ENCODE assay signal across 15 cellular contexts in the genomic region with DNA sequence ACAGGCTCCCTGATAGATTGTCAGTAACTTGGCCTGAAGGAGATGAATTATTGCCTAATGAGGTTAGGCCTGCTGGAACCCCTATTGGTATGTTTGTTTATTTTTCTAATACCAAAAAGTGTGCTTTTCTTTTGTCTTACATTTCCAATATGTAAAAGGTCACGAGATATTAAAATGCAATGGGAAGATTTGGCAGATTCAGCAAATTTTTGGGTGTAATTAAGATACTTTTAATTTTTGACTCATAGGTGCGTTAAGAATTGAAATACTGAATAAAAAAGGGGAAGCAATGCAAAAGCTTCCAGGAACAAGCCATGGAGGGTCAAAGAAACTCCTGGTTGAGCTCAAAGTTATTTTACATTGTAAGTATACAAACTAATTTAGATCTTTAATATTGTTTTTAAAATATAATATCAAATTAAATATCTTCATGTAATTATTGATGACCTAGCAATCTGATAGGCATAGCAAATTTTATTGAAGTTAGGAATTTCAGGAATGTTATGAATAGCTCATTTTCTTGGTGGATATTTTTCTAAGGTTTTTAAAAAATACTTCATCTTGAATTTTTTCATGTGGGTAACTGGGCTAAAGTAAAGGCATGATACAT. TPM values are rescaled to one million over a fixed set of nuclear protein-coding genes. Genes with fewer than 3 reads are reported as not detected.
DNase-seq lines count a peak whose midpoint lies in the region; ATAC-seq and TF ChIP-seq lines count a peak whose summit lies in the region.
"Had no signal": no experiment of that assay in that cellular context is flagged by ENCODE, and none has a peak within 500 bp of the region (broad histone marks: within the 10 kb centered on the region; RNA-seq: fewer than 3 reads in every experiment).

No MANE protein-coding gene starts in this region.

- no peaks in the 10 kb centered on the region for H3K27me3 Mint-ChIP-seq in activated CD4-positive, alpha-beta memory T cell treated with anti-CD3 and anti-CD28 coated beads, Interleukin-2, amount 10 ng/mL, durations not matched to agents 7 days and 5 days
- H3K27me3 Mint-ChIP-seq in activated CD4-positive, alpha-beta memory T cell treated with anti-CD3 and anti-CD28 coated beads for 36 hours: no peaks in the 10 kb centered on the region
- H3K27me3 Mint-ChIP-seq in GM23338 (ENCODE audit: insufficient read depth, low read depth, poor library complexity): no peaks in the 10 kb centered on the region
- no peaks in the 10 kb centered on the region for H3K27me3 Mint-ChIP-seq in activated B cell treated with CpG ODN at 0.5 μM for 24 hours
- H3K27me3 Mint-ChIP-seq in type B pancreatic cell: no peaks in the 10 kb centered on the region
- H3K27me3 Mint-ChIP-seq in activated CD8-positive, alpha-beta memory T cell treated with anti-CD3 and anti-CD28 coated beads, Interleukin-2, amount 10 ng/mL, durations not matched to agents 7 days and 5 days: no peaks in the 10 kb centered on the region
- H3K27me3 Mint-ChIP-seq: CD8-positive, alpha-beta memory T cell had no signal

- H3K4me3 ChIP-seq in GM23338: no peak overlapping the region
- H3K4me3 ChIP-seq in neutrophil (ENCODE audit: low read depth in 1 of 2, low read length in 1 of 2): no peak overlapping the region
- H3K4me3 ChIP-seq: BLaER1 treated with 17β-estradiol and CSF1 and Interleukin-3, amounts not matched to agents 10 nM and 100 nM; HAP-1 had no signal

- peaks cover 21% of the 10 kb centered on the region for H3K4me1 Mint-ChIP-seq in activated CD4-positive, alpha-beta memory T cell treated with anti-CD3 and anti-CD28 coated beads, Interleukin-2, amount 10 ng/mL, durations not matched to agents 7 days and 5 days
- H3K4me1 Mint-ChIP-seq in activated CD4-positive, alpha-beta memory T cell treated with anti-CD3 and anti-CD28 coated beads for 36 hours (ENCODE audit: low read depth): peaks cover 28% of the 10 kb centered on the region
- H3K4me1 Mint-ChIP-seq in GM23338 (peaks cover 12% of the 10 kb centered on the region), activated B cell treated with CpG ODN at 0.5 μM for 24 hours (peaks cover 10% of the 10 kb centered on the region), type B pancreatic cell (ENCODE audit: unreplicated experiment) (no peaks in the 10 kb centered on the region)
- peaks cover 23% of the 10 kb centered on the region for H3K4me1 Mint-ChIP-seq in activated CD8-positive, alpha-beta memory T cell treated with anti-CD3 and anti-CD28 coated beads, Interleukin-2, amount 10 ng/mL, durations not matched to agents 7 days and 5 days

- H3K36me3 Mint-ChIP-seq in activated CD4-positive, alpha-beta memory T cell treated with anti-CD3 and anti-CD28 coated beads, Interleukin-2, amount 10 ng/mL, durations not matched to agents 7 days and 5 days (ENCODE audit: low read depth): peaks cover 75% of the 10 kb centered on the region
- H3K36me3 Mint-ChIP-seq in activated CD4-positive, alpha-beta memory T cell treated with anti-CD3 and anti-CD28 coated beads for 36 hours: peaks cover 61% of the 10 kb centered on the region
- peaks cover 39% of the 10 kb centered on the region for H3K36me3 Mint-ChIP-seq in GM23338 (ENCODE audit: low read depth)
- H3K36me3 Mint-ChIP-seq in activated B cell treated with CpG ODN at 0.5 μM for 24 hours (ENCODE audit: low read depth): peaks cover 83% of the 10 kb centered on the region
- H3K36me3 Mint-ChIP-seq in type B pancreatic cell: peaks cover 60% of the 10 kb centered on the region
- H3K36me3 Mint-ChIP-seq in activated CD8-positive, alpha-beta memory T cell treated with anti-CD3 and anti-CD28 coated beads, Interleukin-2, amount 10 ng/mL, durations not matched to agents 7 days and 5 days: peaks cover 73% of the 10 kb centered on the region

- intact Hi-C loops in activated CD4-positive, alpha-beta memory T cell treated with anti-CD3 and anti-CD28 coated beads for 36 hours (cut with micrococcal nuclease): no loop called here
- intact Hi-C loops in activated B cell treated with CpG ODN at 0.5 μM for 24 hours (cut with micrococcal nuclease): loop anchor here (2.0 kb wide), 1 partner anchor 137 kb away; a partner anchor contains a TSS

- TF ChIP-seq CTCF in GM23338 (conservative IDR thresholded peaks at IDR 0.05; ENCODE audit: low read depth in 2 of 2) (no peak), activated B cell treated with CpG ODN at 0.5 μM for 24 hours (IDR thresholded peaks at IDR 0.05) (no peak), neutrophil (IDR thresholded peaks at IDR 0.05) (no peak), type B pancreatic cell (conservative IDR thresholded peaks at IDR 0.05) (no peak)

- POLR2A ChIA-PET in activated CD4-positive, alpha-beta memory T cell treated with anti-CD3 and anti-CD28 coated beads, Interleukin-2, amount 10 ng/mL, durations not matched to agents 7 days and 5 days (lab: Charles Lee): interaction anchor here (1.0 to 1.8 kb wide), 3 partner anchors 25 to 118 kb away, joined by 3 to 6 read pairs (median 5); no protein-coding TSS in a partner anchor
- POLR2A ChIA-PET in activated CD4-positive, alpha-beta memory T cell treated with anti-CD3 and anti-CD28 coated beads for 36 hours (lab: Charles Lee): interaction anchor here (1.6 kb wide), 1 partner anchor 52 kb away, joined by 6 read pairs; a partner anchor contains a TSS
- POLR2A ChIA-PET in activated B cell treated with CpG ODN at 0.5 μM for 24 hours (lab: Charles Lee): no interaction called here

- CTCF ChIA-PET in activated CD4-positive, alpha-beta memory T cell treated with anti-CD3 and anti-CD28 coated beads, Interleukin-2, amount 10 ng/mL, durations not matched to agents 7 days and 5 days (lab: Charles Lee): interaction anchor here (0.9 to 1.1 kb wide), 2 partner anchors 23 to 58 kb away, joined by 3 to 4 read pairs; no protein-coding TSS in a partner anchor
- CTCF ChIA-PET in activated CD4-positive, alpha-beta memory T cell treated with anti-CD3 and anti-CD28 coated beads for 36 hours (lab: Charles Lee): no interaction called here
- CTCF ChIA-PET in activated B cell treated with CpG ODN at 0.5 μM for 24 hours (lab: Charles Lee): no interaction called here
- CTCF ChIA-PET in activated CD8-positive, alpha-beta memory T cell treated with anti-CD3 and anti-CD28 coated beads, Interleukin-2, amount 10 ng/mL, durations not matched to agents 7 days and 5 days (lab: Charles Lee): interaction anchor here (0.8 to 1.2 kb wide), 2 partner anchors 20 to 27 kb away, joined by 3 to 4 read pairs; no protein-coding TSS in a partner anchor

- H3K27ac Mint-ChIP-seq in activated CD4-positive, alpha-beta memory T cell treated with anti-CD3 and anti-CD28 coated beads, Interleukin-2, amount 10 ng/mL, durations not matched to agents 7 days and 5 days: peak overlapping the region; percentile 32
- no peak overlapping the region for H3K27ac Mint-ChIP-seq in activated CD4-positive, alpha-beta memory T cell treated with anti-CD3 and anti-CD28 coated beads for 36 hours
- H3K27ac Mint-ChIP-seq in GM23338 (no peak overlapping the region), activated B cell treated with CpG ODN at 0.5 μM for 24 hours (peak overlapping the region; percentile 73), type B pancreatic cell (no peak overlapping the region)
- no peak overlapping the region for H3K27ac Mint-ChIP-seq in activated CD8-positive, alpha-beta memory T cell treated with anti-CD3 and anti-CD28 coated beads, Interleukin-2, amount 10 ng/mL, durations not matched to agents 7 days and 5 days

- no peaks in the 10 kb centered on the region for H3K27me3 ChIP-seq in GM23338 (ENCODE audit: insufficient read depth)
- no peaks in the 10 kb centered on the region for H3K27me3 ChIP-seq in neutrophil
- H3K27me3 ChIP-seq: BLaER1 treated with 17β-estradiol and CSF1 and Interleukin-3, amounts not matched to agents 10 nM and 100 nM had no signal

- H3K79me2 ChIP-seq in GM23338 (replicated peaks; ENCODE audit: insufficient read depth): no peaks in the 10 kb centered on the region

- H3F3A ChIP-seq in GM23338 (replicated peaks; ENCODE audit: low read depth): no peaks in the 10 kb centered on the region

- 0 out of 2 replicates have a peak overlapping the region, but pooled peaks have one; percentile 15 for H3K27ac ChIP-seq in GM23338 (ENCODE audit: low read depth)
- peak overlapping the region; percentile 11 for H3K27ac ChIP-seq in neutrophil
- H3K27ac ChIP-seq: 22Rv1 had no signal

- peaks cover 6% of the 10 kb centered on the region for H3K9me3 ChIP-seq in neutrophil
- H3K9me3 ChIP-seq: BLaER1 treated with 17β-estradiol and CSF1 and Interleukin-3, amounts not matched to agents 10 nM and 100 nM; HAP-1 had no signal

- no peak overlapping the region for H3K4me3 Mint-ChIP-seq in activated CD4-positive, alpha-beta memory T cell treated with anti-CD3 and anti-CD28 coated beads, Interleukin-2, amount 10 ng/mL, durations not matched to agents 7 days and 5 days
- H3K4me3 Mint-ChIP-seq in activated CD4-positive, alpha-beta memory T cell treated with anti-CD3 and anti-CD28 coated beads for 36 hours: no peak overlapping the region
- H3K4me3 Mint-ChIP-seq in GM23338 (no peak overlapping the region), activated B cell treated with CpG ODN at 0.5 μM for 24 hours (no peak overlapping the region), type B pancreatic cell (no peak overlapping the region)
- no peak overlapping the region for H3K4me3 Mint-ChIP-seq in activated CD8-positive, alpha-beta memory T cell treated with anti-CD3 and anti-CD28 coated beads, Interleukin-2, amount 10 ng/mL, durations not matched to agents 7 days and 5 days
- H3K4me3 Mint-ChIP-seq: CD8-positive, alpha-beta memory T cell had no signal

- peaks cover 8% of the 10 kb centered on the region; the same call in 1 of the 2 replicates for H3K4me1 ChIP-seq in GM23338 (ENCODE audit: insufficient read depth)
- no peaks in the 10 kb centered on the region for H3K4me1 ChIP-seq in neutrophil (ENCODE audit: control insufficient read depth in 1 of 2, insufficient read depth in 1 of 2, low read depth in 1 of 2, low read length in 1 of 2)

- no peak for DNase-seq in activated CD4-positive, alpha-beta memory T cell treated with anti-CD3 and anti-CD28 coated beads, Interleukin-2, amount 10 ng/mL, durations not matched to agents 7 days and 5 days
- no peak for DNase-seq in activated CD4-positive, alpha-beta memory T cell treated with anti-CD3 and anti-CD28 coated beads for 36 hours
- DNase-seq in GM23338 (ENCODE audit: low spot score) (no peak), activated B cell treated with CpG ODN at 0.5 μM for 24 hours (no peak), type B pancreatic cell (ENCODE audit: extremely low spot score, unreplicated experiment) (no peak)
- no peak for DNase-seq in activated CD8-positive, alpha-beta memory T cell treated with anti-CD3 and anti-CD28 coated beads, Interleukin-2, amount 10 ng/mL, durations not matched to agents 7 days and 5 days
- DNase-seq: CD8-positive, alpha-beta memory T cell; NCI-H1436 treated with DMSO at 0.1 percent for 48 hours; NCI-H2081; NCI-H774 had no signal

- H3K9me2 ChIP-seq in GM23338 (ENCODE audit: insufficient read depth): no peaks in the 10 kb centered on the region

- ATAC-seq in GM23338 (no peak), activated B cell treated with CpG ODN at 0.5 μM for 24 hours (ENCODE audit: low read depth) (no peak), GM21526 (IDR thresholded peaks at IDR 0.05; ENCODE audit: low FRiP score, unreplicated experiment) (no peak)
- ATAC-seq in activated CD8-positive, alpha-beta memory T cell treated with anti-CD3 and anti-CD28 coated beads, Interleukin-2, amount 10 ng/mL, durations not matched to agents 7 days and 5 days: no peak

- H4K20me1 ChIP-seq in GM23338 (replicated peaks; ENCODE audit: insufficient read depth): no peaks in the 10 kb centered on the region

- H3K4me2 ChIP-seq in GM23338: no peak overlapping the region

- H3K36me3 ChIP-seq in GM23338 (ENCODE audit: insufficient read depth) (no peaks in the 10 kb centered on the region; the same call in 1 of the 2 replicates), neutrophil (peaks cover 99% of the 10 kb centered on the region)

- H3K9me3 Mint-ChIP-seq in activated CD4-positive, alpha-beta memory T cell treated with anti-CD3 and anti-CD28 coated beads, Interleukin-2, amount 10 ng/mL, durations not matched to agents 7 days and 5 days: no peaks in the 10 kb centered on the region
- no peaks in the 10 kb centered on the region for H3K9me3 Mint-ChIP-seq in activated CD4-positive, alpha-beta memory T cell treated with anti-CD3 and anti-CD28 coated beads for 36 hours
- no peaks in the 10 kb centered on the region for H3K9me3 Mint-ChIP-seq in GM23338
- H3K9me3 Mint-ChIP-seq in activated B cell treated with CpG ODN at 0.5 μM for 24 hours: no peaks in the 10 kb centered on the region
- no peaks in the 10 kb centered on the region for H3K9me3 Mint-ChIP-seq in type B pancreatic cell
- H3K9me3 Mint-ChIP-seq in activated CD8-positive, alpha-beta memory T cell treated with anti-CD3 and anti-CD28 coated beads, Interleukin-2, amount 10 ng/mL, durations not matched to agents 7 days and 5 days (ENCODE audit: low read depth): no peaks in the 10 kb centered on the region
- H3K9me3 Mint-ChIP-seq: CD8-positive, alpha-beta memory T cell had no signal

- H2AFZ ChIP-seq in GM23338: no peak overlapping the region

RNA-seq across cellular contexts. Expression of a gene that starts 52.1 kb away (rescaled TPM):
- 100 to 1,000 TPM; 162 TPM for total RNA-seq in activated CD4-positive, alpha-beta memory T cell treated with anti-CD3 and anti-CD28 coated beads, Interleukin-2, amount 10 ng/mL, durations not matched to agents 7 days and 5 days
- total RNA-seq in activated CD4-positive, alpha-beta memory T cell treated with anti-CD3 and anti-CD28 coated beads for 36 hours: 10 to 100 TPM; 86.0 to 94.5 TPM
- 37.9 and 39.0 TPM in 2 replicates for total RNA-seq in GM23338 (2014; rRNA removed; shearing (Covaris generic))
- polyA plus RNA-seq in GM23338 (2016; fragmentation: Nextera tagmentation; extraction: Ambion mirVana): 6.6 and 7.7 TPM in 2 replicates
- 111 and 144 TPM in 2 replicates for total RNA-seq in activated B cell treated with CpG ODN at 0.5 μM for 24 hours
- 40.1 and 56.5 TPM in 2 replicates for total RNA-seq in type B pancreatic cell (ENCODE audit: low replicate concordance)
- total RNA-seq in activated CD8-positive, alpha-beta memory T cell treated with anti-CD3 and anti-CD28 coated beads, Interleukin-2, amount 10 ng/mL, durations not matched to agents 7 days and 5 days: 100 to 1,000 TPM; 129 to 174 TPM

Comparison
In these comparisons a context has a peak if more than half of its experiments do, and no peak if none do; other contexts are left out.
1. H3K27ac Mint-ChIP-seq: peak in activated CD4-positive, alpha-beta memory T cell treated with anti-CD3 and anti-CD28 coated beads, Interleukin-2, amount 10 ng/mL, durations not matched to agents 7 days and 5 days (single experiment) and activated B cell treated with CpG ODN at 0.5 μM for 24 hours (single experiment); none in activated CD4-positive, alpha-beta memory T cell treated with anti-CD3 and anti-CD28 coated beads for 36 hours (single experiment), GM23338 (single experiment), type B pancreatic cell (single experiment) and activated CD8-positive, alpha-beta memory T cell treated with anti-CD3 and anti-CD28 coated beads, Interleukin-2, amount 10 ng/mL, durations not matched to agents 7 days and 5 days (single experiment).
2. CTCF ChIA-PET loops: an anchor here in activated CD4-positive, alpha-beta memory T cell treated with anti-CD3 and anti-CD28 coated beads, Interleukin-2, amount 10 ng/mL, durations not matched to agents 7 days and 5 days (0.9 to 1.1 kb wide) and activated CD8-positive, alpha-beta memory T cell treated with anti-CD3 and anti-CD28 coated beads, Interleukin-2, amount 10 ng/mL, durations not matched to agents 7 days and 5 days (0.8 to 1.2 kb wide); none called in activated CD4-positive, alpha-beta memory T cell treated with anti-CD3 and anti-CD28 coated beads for 36 hours and activated B cell treated with CpG ODN at 0.5 μM for 24 hours.